In genomic region chr5:2888520-2889060, GRCh38 we compare ENCODE assay signal across 21 cellular contexts.
A peak's percentile ranks its signal among the peaks of the same experiment; 100 is the strongest.
DNase-seq lines count a peak whose midpoint lies in the region; ATAC-seq, FAIRE-seq and TF ChIP-seq lines count a peak whose summit lies in the region.
"Had no signal": no experiment of that assay in that cellular context is flagged by ENCODE, and none has a peak within 500 bp of the region (broad histone marks: within the 10 kb centered on the region; RNA-seq: fewer than 3 reads in every experiment).

No MANE protein-coding gene starts in this region.

- intact Hi-C loops in GM12878 (cut with micrococcal nuclease; ENCODE audit: unreplicated experiment) = no loop called here
- intact Hi-C loops in breast epithelium (cut with DNase I; ENCODE audit: low total_unique reads) = no loop called here

- RAD21 ChIA-PET in GM12878 (lab: Charles Lee; ENCODE audit: unreplicated experiment) = no interaction called here

- no peaks in the 10 kb centered on the region; the same call in 2 of the 3 replicates for H3K9me3 ChIP-seq in GM12878 (replicated peaks; ENCODE audit: control insufficient read depth, insufficient read depth, low read length)
- no peaks in the 10 kb centered on the region for H3K9me3 ChIP-seq in H1 (ENCODE audit: insufficient read depth in 2 of 2, low read depth in 1 of 2, low read length in 1 of 2)
- H3K9me3 ChIP-seq in breast epithelium = no peaks in the 10 kb centered on the region

- H3K79me1 ChIP-seq in H1 (ENCODE audit: low read depth, low read length) = no peaks in the 10 kb centered on the region

- no peak overlapping the region for H3K4ac ChIP-seq in H1 (replicated peaks; ENCODE audit: insufficient read length, low read depth, low read length)

- H3K9me3 Mint-ChIP-seq in natural killer cell treated with Interleukin-12 subunit alpha and Interleukin-12 subunit beta and Interleukin-15 and Interleukin-18, amount 100 ng/mL, for 72 hours = peaks cover 5% of the 10 kb centered on the region
- H3K9me3 Mint-ChIP-seq: CD8-positive, alpha-beta T cell had no signal

- SMC1A ChIA-PET in GM12878 (lab: Charles Lee; ENCODE audit: uncharacterized antibody, unreplicated experiment) = no interaction called here

- H3K4me2 ChIP-seq in GM12878 (ENCODE audit: control insufficient read depth, insufficient read depth) (no peak overlapping the region), H1 (ENCODE audit: insufficient read depth in 1 of 2, low read depth in 2 of 2, low read length in 2 of 2) (no peak overlapping the region)
- H3K4me2 ChIP-seq: BLaER1 treated with 17β-estradiol and CSF1 and Interleukin-3, amounts not matched to agents 10 nM and 100 nM had no signal

- H3K27me3 ChIP-seq in GM12878 (replicated peaks in 1 of 2; ENCODE audit: control insufficient read depth in 2 of 2, insufficient read depth in 2 of 2, low read length in 1 of 2) = no peaks in the 10 kb centered on the region
- H3K27me3 ChIP-seq in H1 (replicated peaks in 1 of 4; ENCODE audit: control insufficient read depth in 3 of 4, extremely low read depth in 1 of 4, insufficient read depth in 3 of 4, low read length in 3 of 4) = no peaks in the 10 kb centered on the region
- H3K27me3 ChIP-seq in breast epithelium = no peaks in the 10 kb centered on the region
- H3K27me3 ChIP-seq: BLaER1 treated with 17β-estradiol and CSF1 and Interleukin-3, amounts not matched to agents 10 nM and 100 nM had no signal

- H2AFZ ChIP-seq in GM12878 (ENCODE audit: control insufficient read depth, low read depth, low read length) (no peak overlapping the region), H1 (ENCODE audit: low read length) (no peak overlapping the region)
- H2AFZ ChIP-seq: GM23248 had no signal

- peak overlapping the region; percentile 86 for H3K56ac ChIP-seq in H1 (replicated peaks; ENCODE audit: insufficient read length, low read depth, low read length)

- H3K4me1 ChIP-seq in GM12878 (ENCODE audit: control insufficient read depth, insufficient read depth, low read length) (no peaks in the 10 kb centered on the region), H1 (replicated peaks in 1 of 4; ENCODE audit: control insufficient read depth in 3 of 4, insufficient read depth in 4 of 4, low read length in 3 of 4) (no peaks in the 10 kb centered on the region; a peak in 1 of 7 replicates), breast epithelium (no peaks in the 10 kb centered on the region)

- H4K5ac ChIP-seq in H1 (ENCODE audit: insufficient read length, low read depth, low read length) = no peak overlapping the region

- H4K20me1 ChIP-seq in GM12878 (ENCODE audit: control insufficient read depth, insufficient read depth) (no peaks in the 10 kb centered on the region), H1 (replicated peaks in 1 of 2; ENCODE audit: control insufficient read depth in 1 of 2, insufficient read depth in 2 of 2, low read length in 2 of 2) (peaks cover 0 to 7% of the 10 kb centered on the region in 2 experiments)
- H4K20me1 ChIP-seq: BLaER1 treated with 17β-estradiol and CSF1 and Interleukin-3, amounts not matched to agents 10 nM and 100 nM had no signal

- H2BK20ac ChIP-seq in H1 (ENCODE audit: low read length) = peak overlapping the region; percentile 9; the same call in 1 of the 2 replicates

- BruUV-seq in GM12878 (replicated peaks; lab: Mats Ljungman, UMichigan) = no TSS peak

- no peak overlapping the region for H2BK120ac ChIP-seq in H1 (replicated peaks; ENCODE audit: low read depth, low read length)

- H3K36me3 ChIP-seq in GM12878 (ENCODE audit: control insufficient read depth in 2 of 2, insufficient read depth in 2 of 2, low read length in 1 of 2) (no peaks in the 10 kb centered on the region), H1 (ENCODE audit: control insufficient read depth in 2 of 4, insufficient read depth in 4 of 4, low read length in 3 of 4) (no peaks in the 10 kb centered on the region), breast epithelium (no peaks in the 10 kb centered on the region)
- H3K36me3 ChIP-seq: BLaER1 treated with 17β-estradiol and CSF1 and Interleukin-3, amounts not matched to agents 10 nM and 100 nM had no signal

- H4K91ac ChIP-seq in H1 (replicated peaks; ENCODE audit: insufficient read length, low read length) = peak overlapping the region; percentile 49

- no peak overlapping the region for H3K27ac Mint-ChIP-seq in natural killer cell treated with Interleukin-12 subunit alpha and Interleukin-12 subunit beta and Interleukin-15 and Interleukin-18, amount 100 ng/mL, for 72 hours
- H3K27ac Mint-ChIP-seq: CD8-positive, alpha-beta T cell had no signal

- H3K23ac ChIP-seq in H1 (ENCODE audit: insufficient read length) = no peak overlapping the region

- H3K4me3 ChIP-seq in GM12878 = no peak overlapping the region
- H3K4me3 ChIP-seq in H1 (ENCODE audit: extremely low read depth in 1 of 4, insufficient read depth in 2 of 4, low read depth in 3 of 4, low read length in 4 of 4) = no peak overlapping the region
- H3K4me3 ChIP-seq in breast epithelium = no peak overlapping the region
- H3K4me3 ChIP-seq: BLaER1 treated with 17β-estradiol and CSF1 and Interleukin-3, amounts not matched to agents 10 nM and 100 nM; GM23248; SK-N-MC had no signal

- no peak for DNase-seq in GM12878 (ENCODE audit: low read depth, low spot score)
- DNase-seq in H1 (ENCODE audit: low read depth in 1 of 2, low spot score in 2 of 2) = peak in 1 of 2 experiments; percentile 8
- DNase-seq in natural killer cell treated with Interleukin-12 subunit alpha and Interleukin-12 subunit beta and Interleukin-15 and Interleukin-18, amount 100 ng/mL, for 72 hours (ENCODE audit: low spot score) = no peak
- DNase-seq in NCI-H146 (lab: John Stamatoyannopoulos, UW) = no peak
- no peak for DNase-seq in DMS153 (lab: John Stamatoyannopoulos, UW)
- no peak for DNase-seq in NCI-H1436 (lab: John Stamatoyannopoulos, UW)
- no peak for DNase-seq in breast epithelium (ENCODE audit: low spot score in 2 of 2)
- DNase-seq: GM23248, HCEC 1CT, Kasumi-1, NCI-H1930, NCI-H2227 treated with DMSO at 0.1 percent for 48 hours, NCI-H510A treated with DMSO at 0.1 percent for 48 hours, NCI-H748 treated with DMSO at 0.1 percent for 48 hours, SHP77 treated with DMSO at 0.1 percent for 48 hours had no signal

- peak; percentile 13 for FAIRE-seq in GM12878 (lab: Jason Lieb, UNC)
- FAIRE-seq in H1 (lab: Jason Lieb, UNC) = no peak
- FAIRE-seq: GM12892, GM18507 had no signal

- peak overlapping the region; percentile 86; the same call in 1 of the 2 replicates for H2BK12ac ChIP-seq in H1 (ENCODE audit: low read depth, low read length)

- H3K27me3 Mint-ChIP-seq in natural killer cell treated with Interleukin-12 subunit alpha and Interleukin-12 subunit beta and Interleukin-15 and Interleukin-18, amount 100 ng/mL, for 72 hours = no peaks in the 10 kb centered on the region

- H2BK5ac ChIP-seq in H1 (ENCODE audit: low read depth, low read length) = peak overlapping the region; percentile 67; the same call in 1 of the 2 replicates

- H3K4me3 Mint-ChIP-seq in natural killer cell treated with Interleukin-12 subunit alpha and Interleukin-12 subunit beta and Interleukin-15 and Interleukin-18, amount 100 ng/mL, for 72 hours = no peak overlapping the region
- H3K4me3 Mint-ChIP-seq: CD8-positive, alpha-beta T cell had no signal

- CTCF ChIA-PET in GM12878 (lab: Yijun Ruan, JAX) (no interaction called here), H1 (lab: Charles Lee; ENCODE audit: partially characterized antibody) (interaction anchor here (1.1 kb wide), 1 partner anchor 20 kb away, joined by 3 read pairs; no protein-coding TSS in a partner anchor)

- no peak for TF ChIP-seq EP300 in GM12878 (IDR thresholded peaks at IDR 0.05; ENCODE audit: borderline replicate concordance in 1 of 2, control insufficient read depth in 1 of 2, low read depth in 2 of 2, low read length in 2 of 2)
- TF ChIP-seq EP300 in H1 (IDR thresholded peaks at IDR 0.05; ENCODE audit: borderline replicate concordance in 1 of 2, low read depth in 2 of 2, low read length in 2 of 2) = no peak

- ATAC-seq in GM12878 = no peak
- ATAC-seq in natural killer cell treated with Interleukin-12 subunit alpha and Interleukin-12 subunit beta and Interleukin-15 and Interleukin-18, amount 100 ng/mL, for 72 hours = peak; percentile 44 to 48
- ATAC-seq: CD8-positive, alpha-beta T cell had no signal

- TF ChIP-seq CTCF in GM12878 (IDR thresholded peaks at IDR 0.05 in 2 of 3, conservative IDR thresholded peaks at IDR 0.05 in 1 of 3; ENCODE audit: control insufficient read depth in 2 of 3, extremely low read depth in 1 of 3, insufficient read depth in 1 of 3, low read depth in 3 of 3, low read length in 3 of 3) (no peak), H1 (IDR thresholded peaks at IDR 0.05; ENCODE audit: control extremely low read depth in 1 of 3, insufficient read depth in 1 of 3, low read depth in 1 of 3, low read length in 3 of 3) (no peak), breast epithelium (IDR thresholded peaks at IDR 0.05) (no peak)

- no peaks in the 10 kb centered on the region for H3K4me1 Mint-ChIP-seq in natural killer cell treated with Interleukin-12 subunit alpha and Interleukin-12 subunit beta and Interleukin-15 and Interleukin-18, amount 100 ng/mL, for 72 hours (ENCODE audit: low read depth in 2 of 2)

- 91% methylated on average over 5 of the region's 5 CpGs for WGBS in GM12878 (ENCODE audit: insufficient coverage, insufficient replicate concordance, low lambda C conversion rate, missing lambda C conversion rate)
- 95% methylated on average over 5 of the region's 5 CpGs; no CpG with 5 or more reads in 1 of the 2 experiments for WGBS in H1 (ENCODE audit: extremely low coverage in 1 of 2, insufficient coverage in 1 of 2, insufficient read length in 1 of 2, insufficient replicate concordance in 2 of 2, low coverage in 1 of 2, low lambda C conversion rate in 2 of 2, missing lambda C conversion rate in 1 of 2), 2 experiments

- no peaks in the 10 kb centered on the region for H3K79me2 ChIP-seq in GM12878 (ENCODE audit: control insufficient read depth, insufficient read depth, low read length)
- no peaks in the 10 kb centered on the region for H3K79me2 ChIP-seq in H1 (ENCODE audit: control insufficient read depth in 1 of 2, insufficient read depth in 2 of 2, low read length in 2 of 2)

- H3K9ac ChIP-seq in GM12878 (ENCODE audit: control insufficient read depth, insufficient read depth, low read length) (no peak overlapping the region), H1 (replicated peaks in 1 of 4; ENCODE audit: extremely low read depth in 1 of 4, low read depth in 3 of 4, low read length in 3 of 4) (no peak overlapping the region)
- H3K9ac ChIP-seq: BLaER1 treated with 17β-estradiol and CSF1 and Interleukin-3, amounts not matched to agents 10 nM and 100 nM; GM23248 had no signal

- no peak overlapping the region for H3K18ac ChIP-seq in H1 (ENCODE audit: extremely low read depth, low read length)

- no peak for TF ChIP-seq RAD21 in GM12878 (IDR thresholded peaks at IDR 0.05; ENCODE audit: insufficient read depth, low read depth, low read length)
- no peak for TF ChIP-seq RAD21 in H1 (IDR thresholded peaks at IDR 0.05 in 1 of 2, conservative IDR thresholded peaks at IDR 0.05 in 1 of 2; ENCODE audit: low read depth in 2 of 2, low read length in 2 of 2)

- no peak overlapping the region for H3K14ac ChIP-seq in H1 (ENCODE audit: insufficient read length)

- in situ Hi-C loops in GM12878 (cut with MboI) = no loop called here

- TF ChIP-seq POLR2A in GM12878 (IDR thresholded peaks at IDR 0.05; ENCODE audit: low read depth, low read length) (no peak), H1 (IDR thresholded peaks at IDR 0.05; ENCODE audit: control extremely low read depth in 1 of 2, low read depth in 2 of 2, low read length in 2 of 2) (no peak), breast epithelium (IDR thresholded peaks at IDR 0.05) (no peak)

- peak overlapping the region; percentile 95; the same call in 1 of the 2 replicates for H2BK15ac ChIP-seq in H1 (ENCODE audit: low read length)

- peaks cover 9% of the 10 kb centered on the region; the same call in 1 of the 2 replicates for H3K23me2 ChIP-seq in H1 (ENCODE audit: low read depth, low read length)

- H3K27ac ChIP-seq in GM12878 (ENCODE audit: control insufficient read depth, insufficient read depth) = no peak overlapping the region
- H3K27ac ChIP-seq in H1 (ENCODE audit: low read depth, low read length) = no peak overlapping the region
- no peak overlapping the region for H3K27ac ChIP-seq in breast epithelium
- H3K27ac ChIP-seq: BLaER1 treated with 17β-estradiol and CSF1 and Interleukin-3, amounts not matched to agents 10 nM and 100 nM; GM23248; RWPE1; SK-N-MC had no signal

- POLR2A ChIA-PET in GM12878 (lab: Charles Lee) (no interaction called here), H1 (lab: Charles Lee; ENCODE audit: partially characterized antibody) (no interaction called here)

- no peaks in the 10 kb centered on the region for H3K36me3 Mint-ChIP-seq in natural killer cell treated with Interleukin-12 subunit alpha and Interleukin-12 subunit beta and Interleukin-15 and Interleukin-18, amount 100 ng/mL, for 72 hours
- H3K36me3 Mint-ChIP-seq: CD8-positive, alpha-beta T cell had no signal

- H4K8ac ChIP-seq in H1 (ENCODE audit: extremely low read depth, insufficient read depth, low read length) = no peak overlapping the region; the same call in 1 of the 2 replicates

- H2AK5ac ChIP-seq in H1 (ENCODE audit: low read depth, low read length) = peak overlapping the region; percentile 41; the same call in 1 of the 2 replicates
